1 cellular context compared by ENCODE assay signal in genomic region chr10:87845624-87846377, GRCh38.
A peak's percentile ranks its signal among the peaks of the same experiment; 100 is the strongest.
TF ChIP-seq lines count a peak whose summit lies in the region.

No MANE protein-coding gene starts in this region.

TF ChIP-seq in HEK293, 187 proteins besides CTCF, POLR2A, EP300 and RAD21 (continued from another document and continues in another):
- TF ChIP-seq ZNF335 (tag by site-specific recombination; conservative IDR thresholded peaks at IDR 0.05) = peak; percentile 28; the same call in 1 of the 2 replicates
- TF ChIP-seq ZNF10 (tag by site-specific recombination; IDR thresholded peaks at IDR 0.05) = peak; percentile 90
- TF ChIP-seq ZNF341 (tag by site-specific recombination; IDR thresholded peaks at IDR 0.05; ENCODE audit: low read depth) = peak; percentile 52
- TF ChIP-seq ZBTB11 (tag by site-specific recombination; conservative IDR thresholded peaks at IDR 0.05; ENCODE audit: low read depth) = no peak
- TF ChIP-seq ZBTB20 (tag by site-specific recombination; IDR thresholded peaks at IDR 0.05) = peak; percentile 29; the same call in 1 of the 2 replicates
- TF ChIP-seq KLF8 (tag by site-specific recombination; IDR thresholded peaks at IDR 0.05) = peak; percentile 99
- TF ChIP-seq ZEB2 (tag by site-specific recombination; IDR thresholded peaks at IDR 0.05) = peak; percentile 100
- no peak for TF ChIP-seq ZBTB26 (tag by site-specific recombination; optimal IDR thresholded peaks at IDR 0.05)
- peak; percentile 79; the same call in 1 of the 2 replicates for TF ChIP-seq ZNF239 (tag by site-specific recombination; IDR thresholded peaks at IDR 0.05)
- TF ChIP-seq ZNF133 (tag by site-specific recombination; IDR thresholded peaks at IDR 0.05) = no peak
- TF ChIP-seq ZXDB (tag by site-specific recombination; IDR thresholded peaks at IDR 0.05) = peak; percentile 98
- no peak for TF ChIP-seq ZNF704 (tag by site-specific recombination; IDR thresholded peaks at IDR 0.05)
- no peak for TF ChIP-seq ZNF488 (tag by site-specific recombination; IDR thresholded peaks at IDR 0.05)
- peak; percentile 99 for TF ChIP-seq ZBTB1 (tag by site-specific recombination; IDR thresholded peaks at IDR 0.05)
- peak; percentile 76 for TF ChIP-seq ZNF398 (tag by site-specific recombination; IDR thresholded peaks at IDR 0.05)
- TF ChIP-seq ZNF580 (tag by site-specific recombination; IDR thresholded peaks at IDR 0.05) = peak; percentile 92
- TF ChIP-seq HOXC10 (CRISPR knock-in tag; IDR thresholded peaks at IDR 0.05) = no peak
- peak; percentile 50 for TF ChIP-seq SP2 (tag by site-specific recombination; IDR thresholded peaks at IDR 0.05)
- TF ChIP-seq ZNF155 (tag by site-specific recombination; IDR thresholded peaks at IDR 0.05) = no peak
- no peak for TF ChIP-seq ZNF544 (tag by site-specific recombination; IDR thresholded peaks at IDR 0.05)
- no peak for TF ChIP-seq ZNF560 (tag by site-specific recombination; IDR thresholded peaks at IDR 0.05; ENCODE audit: borderline replicate concordance)
- peak; percentile 100 for TF ChIP-seq ZNF366 (tag by site-specific recombination; conservative IDR thresholded peaks at IDR 0.05)
- peak; percentile 92 for TF ChIP-seq ZBTB6 (tag by site-specific recombination; IDR thresholded peaks at IDR 0.05)
- peak; percentile 100 for TF ChIP-seq WT1 (tag by site-specific recombination; IDR thresholded peaks at IDR 0.05)
- peak; percentile 94 for TF ChIP-seq ATF2 (tag by site-specific recombination; IDR thresholded peaks at IDR 0.05; ENCODE audit: low read depth)
- peak; percentile 99 for TF ChIP-seq IKZF3 (tag by site-specific recombination; IDR thresholded peaks at IDR 0.05)
- TF ChIP-seq SCRT2 (tag by site-specific recombination; IDR thresholded peaks at IDR 0.05) = 0 out of 2 replicates have a peak, but pooled peaks have one; percentile 39
- 0 out of 2 replicates have a peak, but pooled peaks have one; percentile 6 for TF ChIP-seq ZNF549 (tag by site-specific recombination; IDR thresholded peaks at IDR 0.05)
- TF ChIP-seq ZNF148 (tag by site-specific recombination; IDR thresholded peaks at IDR 0.05; ENCODE audit: borderline replicate concordance) = no peak
- peak; percentile 60; the same call in 1 of the 2 replicates for TF ChIP-seq TRIM28 (IDR thresholded peaks at IDR 0.05; ENCODE audit: borderline replicate concordance, low read length)
- TF ChIP-seq ZNF692 (tag by site-specific recombination; IDR thresholded peaks at IDR 0.05) = peak; percentile 86
- TF ChIP-seq ZNF26 (tag by site-specific recombination; IDR thresholded peaks at IDR 0.05) = no peak
- TF ChIP-seq ZNF548 (tag by site-specific recombination; IDR thresholded peaks at IDR 0.05) = no peak
- peak; percentile 51; the same call in 1 of the 2 replicates for TF ChIP-seq ZNF76 (tag by site-specific recombination; IDR thresholded peaks at IDR 0.05; ENCODE audit: borderline replicate concordance, low read depth)
- peak; percentile 86; the same call in 1 of the 2 replicates for TF ChIP-seq ZBTB7A (tag by site-specific recombination; IDR thresholded peaks at IDR 0.05; ENCODE audit: low read depth)
- peak; percentile 92 for TF ChIP-seq ZNF280D (tag by site-specific recombination; IDR thresholded peaks at IDR 0.05)
- TF ChIP-seq ZNF555 (tag by site-specific recombination; conservative IDR thresholded peaks at IDR 0.05) = no peak
- no peak for TF ChIP-seq ZNF214 (tag by site-specific recombination; IDR thresholded peaks at IDR 0.05; ENCODE audit: borderline replicate concordance)
